In the genomic region with DNA sequence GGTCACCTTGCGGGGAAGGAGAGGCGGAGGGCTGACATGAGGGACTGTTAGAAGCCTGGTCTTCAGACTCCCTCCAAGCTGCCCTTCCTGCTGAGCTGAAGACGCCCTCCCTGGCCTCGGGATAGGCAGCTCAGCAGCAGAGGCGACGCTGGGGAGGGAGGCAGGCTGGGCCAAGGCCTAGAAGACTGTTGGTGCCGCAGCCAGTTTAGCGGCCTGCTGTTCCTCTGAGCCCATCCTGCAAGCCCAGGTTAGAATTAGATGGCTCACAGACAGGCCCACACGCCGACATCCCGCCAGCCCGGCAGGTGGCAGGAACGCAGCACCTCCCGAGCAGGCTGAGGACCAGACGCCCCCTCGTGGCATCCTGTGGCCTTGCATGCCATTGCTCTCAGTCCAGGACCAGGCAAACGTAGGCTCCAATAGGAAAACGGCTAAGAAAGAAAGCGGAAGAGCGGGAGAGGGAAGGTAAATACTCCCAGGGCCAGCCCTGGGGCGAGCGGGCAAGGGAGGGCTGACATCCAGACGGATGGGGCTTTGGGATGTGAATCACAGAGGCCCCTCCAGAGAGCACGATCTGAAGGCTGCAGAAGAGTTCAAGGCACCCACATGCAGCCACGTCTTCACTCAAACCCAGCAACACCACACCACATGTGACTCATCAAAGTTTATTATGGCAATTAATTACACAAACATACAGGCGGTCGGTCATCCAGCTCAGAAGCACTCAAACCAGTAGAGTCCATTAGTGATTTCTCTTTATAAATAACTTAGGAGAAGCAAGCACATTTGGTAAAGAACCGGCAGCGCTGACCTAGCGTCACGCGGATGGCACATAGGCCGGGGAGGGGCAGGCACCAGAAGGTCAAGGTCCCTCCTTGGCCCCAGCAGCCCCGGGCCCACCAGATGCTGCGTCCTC, we compare ENCODE assay signal across 8 cellular contexts.
A peak's percentile ranks its signal among the peaks of the same experiment; 100 is the strongest.
DNase-seq lines count a peak whose midpoint lies in the region; ATAC-seq and FAIRE-seq lines count a peak whose summit lies in the region.

No MANE protein-coding gene starts in this region.

- peaks cover 25% of the 10 kb centered on the region for H3K36me3 ChIP-seq in effector memory CD4-positive, alpha-beta T cell (ENCODE audit: control insufficient read depth, insufficient read depth, low read length)

- H3K4me3 ChIP-seq in effector memory CD4-positive, alpha-beta T cell (ENCODE audit: insufficient read depth, low read depth, low read length, poor library complexity, severe bottlenecking), result no peak overlapping the region

- peak overlapping the region; percentile 56 for H3K27ac ChIP-seq in effector memory CD4-positive, alpha-beta T cell (ENCODE audit: insufficient read depth, low read length, poor library complexity, severe bottlenecking)

- FAIRE-seq in GM19239 (lab: Jason Lieb, UNC), result peak; percentile 96

- no peaks in the 10 kb centered on the region for H3K27me3 ChIP-seq in effector memory CD4-positive, alpha-beta T cell (replicated peaks; ENCODE audit: control insufficient read depth, insufficient read depth, low read length, poor library complexity, severe bottlenecking)

- in situ Hi-C loops in ACHN (cut with HindIII; ENCODE audit: low pct_ligation_motif_present, low pct_unique_long_range_greater_than_20kb, low sequenced_read_pairs), result no loop called here

- DNase-seq in ACHN (peak; percentile 85), GM19239 (ENCODE audit: insufficient read length, low spot score) (peak; percentile 99), middle frontal gyrus (ENCODE audit: extremely low spot score, low spot score) (peak; percentile 81), GDM1 (lab: John Stamatoyannopoulos, UW) (no peak)
- peak; percentile 91 for DNase-seq in activated CD4-positive, alpha-beta T cell treated with anti-CD3 and anti-CD28 coated beads, Interleukin-2, amount 50 U/mL, for 1 hour
- peak; percentile 77 to 83 (median 77) for DNase-seq in effector memory CD4-positive, alpha-beta T cell
- peak; percentile 83 to 87 for DNase-seq in stimulated activated CD8-positive, alpha-beta memory T cell treated with anti-CD3 and anti-CD28 coated beads, Interleukin-2, amount 100 ng/mL, for 48 hours (ENCODE audit: low read depth in 2 of 2)

- H3K4me1 ChIP-seq in effector memory CD4-positive, alpha-beta T cell (ENCODE audit: control insufficient read depth, insufficient read depth, low read length, poor library complexity, severe bottlenecking), result peaks cover 13% of the 10 kb centered on the region

- no peaks in the 10 kb centered on the region for H3K9me3 ChIP-seq in effector memory CD4-positive, alpha-beta T cell (ENCODE audit: control insufficient read depth, low read length)

- ATAC-seq in HG03520 (IDR thresholded peaks at IDR 0.05; ENCODE audit: unreplicated experiment), result peak; percentile 80
